Comparison of ENCODE assay signal across 14 cellular contexts in genomic region chr6:43796168-43796567, GRCh38. TPM values are rescaled to one million over a fixed set of nuclear protein-coding genes. Genes with fewer than 3 reads are reported as not detected.
A peak's percentile ranks its signal among the peaks of the same experiment; 100 is the strongest.
DNase-seq lines count a peak whose midpoint lies in the region; ATAC-seq and TF ChIP-seq lines count a peak whose summit lies in the region.
"Had no signal": no experiment of that assay in that cellular context is flagged by ENCODE, and none has a peak within 500 bp of the region (broad histone marks: within the 10 kb centered on the region; RNA-seq: fewer than 3 reads in every experiment).

No MANE protein-coding gene starts in this region.

- no peaks in the 10 kb centered on the region for H3K27me3 ChIP-seq in mesenchymal stem cell (ENCODE audit: control insufficient read depth in 1 of 2, insufficient read depth in 1 of 2, low read length in 2 of 2)
- H3K27me3 ChIP-seq: BE2C had no signal

- H3K4me3 Mint-ChIP-seq in Calu3 (ENCODE audit: low read depth, unreplicated experiment): no peak overlapping the region
- H3K4me3 Mint-ChIP-seq in activated T-helper 17 cell treated with anti-CD3 and anti-CD28 coated beads, Interleukin-2, amount 50 U/mL, for 72 hours: no peak overlapping the region
- no peak overlapping the region for H3K4me3 Mint-ChIP-seq in stimulated activated effector memory CD8-positive, alpha-beta T cell treated with anti-CD3 and anti-CD28 coated beads, Interleukin-12 subunit alpha, Interleukin-12 subunit beta, amount 100 ng/mL, for 72 hours
- no peak overlapping the region for H3K4me3 Mint-ChIP-seq in activated T-cell treated with anti-CD3 and anti-CD28 coated beads, Interleukin-2, amount 50 U/mL, for 24 hours
- H3K4me3 Mint-ChIP-seq: CD8-positive, alpha-beta T cell had no signal

- no peaks in the 10 kb centered on the region for H3K79me1 ChIP-seq in mesenchymal stem cell (replicated peaks; ENCODE audit: low read length, poor library complexity, severe bottlenecking)

- no peak overlapping the region for H2AFZ ChIP-seq in mesenchymal stem cell (ENCODE audit: low read depth, low read length)
- H2AFZ ChIP-seq: GM23248 had no signal

- H3K27me3 Mint-ChIP-seq in Calu3 (ENCODE audit: unreplicated experiment): no peaks in the 10 kb centered on the region
- H3K27me3 Mint-ChIP-seq in activated T-helper 17 cell treated with anti-CD3 and anti-CD28 coated beads, Interleukin-2, amount 50 U/mL, for 72 hours: no peaks in the 10 kb centered on the region
- H3K27me3 Mint-ChIP-seq in activated T-cell treated with anti-CD3 and anti-CD28 coated beads, Interleukin-2, amount 50 U/mL, for 24 hours: no peaks in the 10 kb centered on the region

- peak overlapping the region; percentile 28 for H4K91ac ChIP-seq in mesenchymal stem cell (ENCODE audit: low read length)

- ATAC-seq in activated T-helper 17 cell treated with anti-CD3 and anti-CD28 coated beads, Interleukin-2, amount 50 U/mL, for 72 hours (replicated peaks): no peak
- no peak for ATAC-seq in stimulated activated effector memory CD8-positive, alpha-beta T cell treated with anti-CD3 and anti-CD28 coated beads, Interleukin-12 subunit alpha, Interleukin-12 subunit beta, amount 100 ng/mL, for 72 hours
- no peak for ATAC-seq in HG02678 (IDR thresholded peaks at IDR 0.05; ENCODE audit: unreplicated experiment)
- no peak for ATAC-seq in HG03095 (IDR thresholded peaks at IDR 0.05; ENCODE audit: unreplicated experiment)
- ATAC-seq: CD8-positive, alpha-beta T cell had no signal

- 90% methylated on average over 5 of the region's 5 CpGs for WGBS in mesenchymal stem cell

- no peak overlapping the region for H2BK15ac ChIP-seq in mesenchymal stem cell (ENCODE audit: low read depth, poor library complexity, severe bottlenecking)

- H3K9me3 ChIP-seq in mesenchymal stem cell (ENCODE audit: control insufficient read depth, low read length): no peaks in the 10 kb centered on the region
- H3K9me3 ChIP-seq: BE2C had no signal

- no peak overlapping the region for H3K18ac ChIP-seq in mesenchymal stem cell (ENCODE audit: low read depth in 1 of 2, low read length in 2 of 2)

- intact Hi-C loops in Calu3 (cut with micrococcal nuclease; ENCODE audit: unreplicated experiment): no loop called here

- peak overlapping the region; percentile 10 for H3K27ac Mint-ChIP-seq in Calu3 (ENCODE audit: unreplicated experiment)
- peak overlapping the region; percentile 20 for H3K27ac Mint-ChIP-seq in activated T-helper 17 cell treated with anti-CD3 and anti-CD28 coated beads, Interleukin-2, amount 50 U/mL, for 72 hours
- H3K27ac Mint-ChIP-seq in stimulated activated effector memory CD8-positive, alpha-beta T cell treated with anti-CD3 and anti-CD28 coated beads, Interleukin-12 subunit alpha, Interleukin-12 subunit beta, amount 100 ng/mL, for 72 hours: peak overlapping the region; percentile 17
- no peak overlapping the region for H3K27ac Mint-ChIP-seq in activated T-cell treated with anti-CD3 and anti-CD28 coated beads, Interleukin-2, amount 50 U/mL, for 24 hours
- H3K27ac Mint-ChIP-seq: CD8-positive, alpha-beta T cell had no signal

- H3K4ac ChIP-seq in mesenchymal stem cell (ENCODE audit: low read depth in 1 of 2, low read length in 2 of 2): no peak overlapping the region

- H3K36me3 ChIP-seq in mesenchymal stem cell (ENCODE audit: control insufficient read depth in 1 of 2, insufficient read depth in 2 of 2, low read depth in 1 of 2, low read length in 2 of 2): no peaks in the 10 kb centered on the region
- H3K36me3 ChIP-seq: BE2C had no signal

- H3K4me2 ChIP-seq in mesenchymal stem cell (ENCODE audit: low read length, poor library complexity, severe bottlenecking): no peak overlapping the region

- peaks cover 11% of the 10 kb centered on the region for H3K4me1 ChIP-seq in mesenchymal stem cell (ENCODE audit: control insufficient read depth, insufficient read depth, low read depth, low read length)

- no peak overlapping the region for H3K23ac ChIP-seq in mesenchymal stem cell (ENCODE audit: low read length in 2 of 2)

- no TSS peak for BruUV-seq in Calu3 (replicated peaks; lab: Mats Ljungman, UMichigan)

- no peak for TF ChIP-seq CTCF in Calu3 (IDR thresholded peaks at IDR 0.05; ENCODE audit: unreplicated experiment)

- H3K27ac ChIP-seq in mesenchymal stem cell (ENCODE audit: low read length, poor library complexity, severe bottlenecking): no peak overlapping the region
- H3K27ac ChIP-seq: C4-2B, GM23248 had no signal

- H3K14ac ChIP-seq in mesenchymal stem cell (ENCODE audit: low read length in 2 of 2): no peak overlapping the region

- H3K36me3 Mint-ChIP-seq in Calu3 (ENCODE audit: insufficient read depth, unreplicated experiment): peaks cover 19% of the 10 kb centered on the region
- no peaks in the 10 kb centered on the region for H3K36me3 Mint-ChIP-seq in activated T-helper 17 cell treated with anti-CD3 and anti-CD28 coated beads, Interleukin-2, amount 50 U/mL, for 72 hours (ENCODE audit: low read depth)
- no peaks in the 10 kb centered on the region for H3K36me3 Mint-ChIP-seq in stimulated activated effector memory CD8-positive, alpha-beta T cell treated with anti-CD3 and anti-CD28 coated beads, Interleukin-12 subunit alpha, Interleukin-12 subunit beta, amount 100 ng/mL, for 72 hours
- H3K36me3 Mint-ChIP-seq in activated T-cell treated with anti-CD3 and anti-CD28 coated beads, Interleukin-2, amount 50 U/mL, for 24 hours (ENCODE audit: low read depth): no peaks in the 10 kb centered on the region
- H3K36me3 Mint-ChIP-seq: CD8-positive, alpha-beta T cell had no signal

- peak overlapping the region in 1 of 2 experiments; percentile 15 for H2BK12ac ChIP-seq in mesenchymal stem cell (ENCODE audit: low read length in 2 of 2)

- H3K4me1 Mint-ChIP-seq in Calu3 (ENCODE audit: low read depth, unreplicated experiment): peaks cover 39% of the 10 kb centered on the region
- H3K4me1 Mint-ChIP-seq in activated T-helper 17 cell treated with anti-CD3 and anti-CD28 coated beads, Interleukin-2, amount 50 U/mL, for 72 hours: peaks cover 4% of the 10 kb centered on the region
- H3K4me1 Mint-ChIP-seq in stimulated activated effector memory CD8-positive, alpha-beta T cell treated with anti-CD3 and anti-CD28 coated beads, Interleukin-12 subunit alpha, Interleukin-12 subunit beta, amount 100 ng/mL, for 72 hours: peaks cover 13% of the 10 kb centered on the region
- H3K4me1 Mint-ChIP-seq in activated T-cell treated with anti-CD3 and anti-CD28 coated beads, Interleukin-2, amount 50 U/mL, for 24 hours (ENCODE audit: low read depth): no peaks in the 10 kb centered on the region

- H2BK5ac ChIP-seq in mesenchymal stem cell (ENCODE audit: low read depth, low read length, poor library complexity, severe bottlenecking): no peak overlapping the region

- no peak overlapping the region for H3K4me3 ChIP-seq in mesenchymal stem cell (ENCODE audit: insufficient read depth in 1 of 2, low read depth in 1 of 2, low read length in 2 of 2)
- H3K4me3 ChIP-seq: GM23248 had no signal

- no peak for DNase-seq in Calu3
- no peak for DNase-seq in mesenchymal stem cell
- no peak for DNase-seq in stimulated activated effector memory CD8-positive, alpha-beta T cell treated with anti-CD3 and anti-CD28 coated beads, Interleukin-12 subunit alpha, Interleukin-12 subunit beta, amount 100 ng/mL, for 72 hours (ENCODE audit: low spot score in 2 of 2)
- no peak for DNase-seq in activated T-cell treated with anti-CD3 and anti-CD28 coated beads, Interleukin-2, amount 50 U/mL, for 24 hours
- DNase-seq: BE2C; CD8-positive, alpha-beta T cell; COR-L47; DMS53; GM23248; H7 had no signal

- CTCF ChIA-PET in Calu3 (lab: Charles Lee): interaction anchor here (0.6 kb wide), 1 partner anchor 425 kb away, joined by 5 read pairs; no protein-coding TSS in a partner anchor

- no peak overlapping the region for H2AK5ac ChIP-seq in mesenchymal stem cell (ENCODE audit: low read length, severe bottlenecking)

- H3K9me3 Mint-ChIP-seq in Calu3 (ENCODE audit: low read depth, unreplicated experiment): no peaks in the 10 kb centered on the region
- H3K9me3 Mint-ChIP-seq in activated T-helper 17 cell treated with anti-CD3 and anti-CD28 coated beads, Interleukin-2, amount 50 U/mL, for 72 hours: no peaks in the 10 kb centered on the region
- H3K9me3 Mint-ChIP-seq in stimulated activated effector memory CD8-positive, alpha-beta T cell treated with anti-CD3 and anti-CD28 coated beads, Interleukin-12 subunit alpha, Interleukin-12 subunit beta, amount 100 ng/mL, for 72 hours: no peaks in the 10 kb centered on the region
- H3K9me3 Mint-ChIP-seq in activated T-cell treated with anti-CD3 and anti-CD28 coated beads, Interleukin-2, amount 50 U/mL, for 24 hours: no peaks in the 10 kb centered on the region
- H3K9me3 Mint-ChIP-seq: CD8-positive, alpha-beta T cell had no signal

- no peak overlapping the region for H3K9ac ChIP-seq in mesenchymal stem cell (ENCODE audit: low read length)
- H3K9ac ChIP-seq: GM23248 had no signal

- H4K8ac ChIP-seq in mesenchymal stem cell (ENCODE audit: low read length): no peak overlapping the region

- H2BK120ac ChIP-seq in mesenchymal stem cell (ENCODE audit: low read depth, low read length): no peak overlapping the region

RNA-seq across cellular contexts. Expression of gene VEGFA, which starts 26.2 kb away (rescaled TPM):
- 345 and 407 TPM in 2 replicates for total RNA-seq in Calu3 (2022)
- total RNA-seq in activated T-helper 17 cell treated with anti-CD3 and anti-CD28 coated beads, Interleukin-2, amount 50 U/mL, for 72 hours: 100 to 1,000 TPM in 1 of 2 donors, 10 to 100 TPM in 1; 48.7 to 142 TPM
- polyA plus RNA-seq in mesenchymal stem cell (2013, experiment 1 of 2): 94.9 TPM
- 89.3 TPM for polyA plus RNA-seq in mesenchymal stem cell (2013, experiment 2 of 2)
